ENCODE assay signal across 10 cellular contexts in genomic region chrX:134173541-134174272, GRCh38.
DNase-seq lines count a peak whose midpoint lies in the region; TF ChIP-seq lines count a peak whose summit lies in the region.
"Had no signal": no experiment of that assay in that cellular context is flagged by ENCODE, and none has a peak within 500 bp of the region (broad histone marks: within the 10 kb centered on the region; RNA-seq: fewer than 3 reads in every experiment).

No MANE protein-coding gene starts in this region.

- H3K9me3 ChIP-seq in HAP-1 (no peaks in the 10 kb centered on the region), ascending aorta (no peaks in the 10 kb centered on the region), muscle layer of duodenum (ENCODE audit: control insufficient read depth in 1 of 2, low read length in 2 of 2) (no peaks in the 10 kb centered on the region)
- H3K9me3 ChIP-seq: ovary had no signal

- no peaks in the 10 kb centered on the region for H3K4me1 ChIP-seq in ACC112 (ENCODE audit: control insufficient read depth, insufficient read depth, low read length, unreplicated experiment)
- peaks cover 60% of the 10 kb centered on the region for H3K4me1 ChIP-seq in HAP-1
- H3K4me1 ChIP-seq in ascending aorta, result peaks cover 0 to 2% of the 10 kb centered on the region in 2 donors
- no peaks in the 10 kb centered on the region for H3K4me1 ChIP-seq in muscle layer of duodenum (ENCODE audit: control insufficient read depth in 1 of 2, insufficient read depth in 2 of 2, low read length in 2 of 2)

- no peak overlapping the region for H3K27ac ChIP-seq in ACC112 (ENCODE audit: low read depth, low read length)
- no peak overlapping the region for H3K27ac ChIP-seq in ascending aorta
- no peak overlapping the region for H3K27ac ChIP-seq in muscle layer of duodenum (ENCODE audit: low read length)
- H3K27ac ChIP-seq: ovary had no signal

- H3K36me3 ChIP-seq in ACC112 (ENCODE audit: insufficient read depth, low read length) (no peaks in the 10 kb centered on the region), HAP-1 (replicated peaks) (peaks cover 20% of the 10 kb centered on the region), ascending aorta (no peaks in the 10 kb centered on the region), muscle layer of duodenum (ENCODE audit: control insufficient read depth in 1 of 2, insufficient read depth in 2 of 2, low read length in 2 of 2) (no peaks in the 10 kb centered on the region)
- H3K36me3 ChIP-seq: ovary had no signal

- no peaks in the 10 kb centered on the region for H3K79me2 ChIP-seq in ACC112 (ENCODE audit: control insufficient read depth, insufficient read depth, low read length, unreplicated experiment)

- intact Hi-C loops in ascending aorta (cut with DNase I), result no loop called here

- H3K27me3 ChIP-seq in ACC112 (ENCODE audit: insufficient read depth, low read length) (peaks cover 40% of the 10 kb centered on the region), HAP-1 (ENCODE audit: low read depth) (no peaks in the 10 kb centered on the region), ascending aorta (peaks cover 3% of the 10 kb centered on the region), muscle layer of duodenum (ENCODE audit: low read depth, low read length) (no peaks in the 10 kb centered on the region)
- H3K27me3 ChIP-seq: ovary had no signal

- in situ Hi-C loops in HAP-1 (cut with MboI; ENCODE audit: low sequenced_read_pairs), result no loop called here

- no peak for TF ChIP-seq CTCF in ascending aorta (IDR thresholded peaks at IDR 0.05)

- 0 out of 2 replicates have a peak overlapping the region, but pooled peaks have one; percentile 21 for H3K4me3 ChIP-seq in ACC112 (ENCODE audit: low read depth, low read length)
- peak overlapping the region; percentile 42 for H3K4me3 ChIP-seq in HAP-1
- peak overlapping the region; percentile 42 to 57 for H3K4me3 ChIP-seq in ascending aorta
- peak overlapping the region; percentile 30 to 76 for H3K4me3 ChIP-seq in muscle layer of duodenum (ENCODE audit: low read depth in 1 of 2, low read length in 2 of 2)

- DNase-seq in HAP-1 (ENCODE audit: low spot score in 2 of 2), result peak; percentile 48 to 62
- DNase-seq in ascending aorta (ENCODE audit: low spot score in 2 of 2), result no peak
- no peak for DNase-seq in NCI-H1694 treated with DMSO at 0.1 percent for 48 hours (lab: John Stamatoyannopoulos, UW)
- no peak for DNase-seq in NCI-H1417 (lab: John Stamatoyannopoulos, UW)
- DNase-seq in NCI-H2107 (lab: John Stamatoyannopoulos, UW), result no peak
- DNase-seq in SK-N-DZ (ENCODE audit: low spot score), result no peak
- DNase-seq: KBM-7, ovary had no signal

- H2AFZ ChIP-seq in ACC112 (ENCODE audit: low read length, unreplicated experiment), result no peak overlapping the region

Comparison
In these comparisons a context has a peak if more than half of its experiments do, and no peak if none do; other contexts are left out.
1. DNase-seq: peak in HAP-1 (2 of 2); none in ascending aorta (0 of 2), NCI-H1694 treated with DMSO at 0.1 percent for 48 hours (single experiment), NCI-H1417 (0 of 3), NCI-H2107 (single experiment) and SK-N-DZ (single experiment).
2. Peak in every context shown above with its lines, with median percentiles within 50 percentile points of each other: H3K4me3 ChIP-seq.